Comparison of ENCODE assay signal across 10 cellular contexts in genomic region chr15:60477164-60477563, GRCh38. TPM values are rescaled to one million over a fixed set of nuclear protein-coding genes. Genes with fewer than 3 reads are reported as not detected.
DNase-seq lines count a peak whose midpoint lies in the region; ATAC-seq and TF ChIP-seq lines count a peak whose summit lies in the region.
"Had no signal": no experiment of that assay in that cellular context is flagged by ENCODE, and none has a peak within 500 bp of the region (broad histone marks: within the 10 kb centered on the region; RNA-seq: fewer than 3 reads in every experiment).

No MANE protein-coding gene starts in this region.

- peak overlapping the region; percentile 96 for H3K27ac ChIP-seq in left ventricle myocardium inferior (replicated peaks)
- H3K27ac ChIP-seq in SJSA1: peak overlapping the region; percentile 77
- no peak overlapping the region for H3K27ac ChIP-seq in uterus

- TF ChIP-seq POLR2A in uterus (IDR thresholded peaks at IDR 0.05): no peak

- H3K36me3 Mint-ChIP-seq in type B pancreatic cell: peaks cover 10% of the 10 kb centered on the region

- H3K4me1 ChIP-seq in left ventricle myocardium inferior (peaks cover 48% of the 10 kb centered on the region), SJSA1 (replicated peaks) (peaks cover 29% of the 10 kb centered on the region), uterus (peaks cover 10 to 17% of the 10 kb centered on the region in 2 donors)

- H3K9me3 ChIP-seq in left ventricle myocardium inferior (replicated peaks): no peaks in the 10 kb centered on the region
- no peaks in the 10 kb centered on the region for H3K9me3 ChIP-seq in SJSA1 (replicated peaks)
- H3K9me3 ChIP-seq in uterus: no peaks in the 10 kb centered on the region

- TF ChIP-seq CTCF in left ventricle myocardium inferior (IDR thresholded peaks at IDR 0.05; ENCODE audit: borderline replicate concordance) (no peak), fibroblast of pulmonary artery (IDR thresholded peaks at IDR 0.05; ENCODE audit: low read length, missing control alignments) (no peak), type B pancreatic cell (conservative IDR thresholded peaks at IDR 0.05) (no peak), uterus (IDR thresholded peaks at IDR 0.05) (no peak)

- H3K27ac Mint-ChIP-seq in type B pancreatic cell: peak overlapping the region; percentile 99

- H3K4me3 Mint-ChIP-seq in type B pancreatic cell: peak overlapping the region; percentile 100

- peaks cover 33% of the 10 kb centered on the region for H3K4me1 Mint-ChIP-seq in type B pancreatic cell (ENCODE audit: unreplicated experiment)

- no peak for ATAC-seq in left cardiac atrium

- no peak for DNase-seq in left ventricle myocardium inferior
- no peak for DNase-seq in left cardiac atrium
- no peak for DNase-seq in SJSA1 (ENCODE audit: low read depth in 1 of 2, low spot score in 2 of 2)
- DNase-seq in fibroblast of pulmonary artery (ENCODE audit: low read depth): no peak
- no peak for DNase-seq in type B pancreatic cell (ENCODE audit: extremely low spot score, unreplicated experiment)
- DNase-seq in DMS 273 (lab: John Stamatoyannopoulos, UW; ENCODE audit: unreplicated experiment): no peak
- DNase-seq in activated CD4-positive, CD25-positive, alpha-beta regulatory T cell treated with anti-CD3 and anti-CD28 coated beads, Interleukin-2, amount 50 U/mL, for 72 hours: no peak
- DNase-seq in uterus: no peak
- DNase-seq: cortex of kidney had no signal

- no peaks in the 10 kb centered on the region for H3K9me3 Mint-ChIP-seq in type B pancreatic cell

- H3K36me3 ChIP-seq in left ventricle myocardium inferior (peaks cover 32% of the 10 kb centered on the region), SJSA1 (peaks cover 22% of the 10 kb centered on the region), uterus (no peaks in the 10 kb centered on the region)

- intact Hi-C loops in left ventricle myocardium inferior (cut with micrococcal nuclease): no loop called here
- intact Hi-C loops in left cardiac atrium (cut with DNase I): no loop called here
- intact Hi-C loops in uterus (cut with DNase I; ENCODE audit: low total_unique reads): no loop called here

- H3K4me3 ChIP-seq in left ventricle myocardium inferior (peak overlapping the region; percentile 92), SJSA1 (no peak overlapping the region), fibroblast of pulmonary artery (replicated peaks; ENCODE audit: low read depth, low read length) (peak overlapping the region; percentile 79), uterus (no peak overlapping the region)

- no peaks in the 10 kb centered on the region for H3K27me3 Mint-ChIP-seq in type B pancreatic cell
- H3K27me3 Mint-ChIP-seq: CD4-positive, alpha-beta memory T cell had no signal

- H3K27me3 ChIP-seq in left ventricle myocardium inferior (ENCODE audit: low read depth) (no peaks in the 10 kb centered on the region), SJSA1 (replicated peaks) (no peaks in the 10 kb centered on the region), uterus (no peaks in the 10 kb centered on the region)

RNA-seq across cellular contexts. Expression of gene ICE2, which starts 1.8 kb away (rescaled TPM):
- 22.9 TPM for total RNA-seq in left ventricle myocardium inferior
- 10 to 100 TPM; 29.0 to 29.6 TPM for total RNA-seq in left cardiac atrium
- total RNA-seq in SJSA1 (2014; rRNA removed; shearing (Covaris generic)): 25.1 and 28.5 TPM in 2 replicates
- total RNA-seq in type B pancreatic cell (ENCODE audit: low replicate concordance): 51.1 and 67.1 TPM in 2 replicates
- 10 to 100 TPM; 18.2 to 89.9 (median 43.7) TPM for total RNA-seq in uterus

Comparison
In these comparisons a context has a peak if more than half of its experiments do, and no peak if none do; other contexts are left out.
1. H3K27ac ChIP-seq: peak in left ventricle myocardium inferior (single experiment) and SJSA1 (single experiment); none in uterus (0 of 2).
2. H3K4me3 ChIP-seq: peak in left ventricle myocardium inferior (single experiment) and fibroblast of pulmonary artery (single experiment); none in SJSA1 (single experiment) and uterus (0 of 2).